In genomic region chr1:153932593-153933131, GRCh38 we compare ENCODE assay signal across 1 cellular context.
TF ChIP-seq lines count a peak whose summit lies in the region.

No MANE protein-coding gene starts in this region.

TF ChIP-seq in HepG2, 621 proteins besides CTCF, POLR2A, EP300 and RAD21:
- TF ChIP-seq ARNT2 (CRISPR knock-in tag; IDR thresholded peaks at IDR 0.05; ENCODE audit: low read depth) (no peak), SSRP1 (CRISPR knock-in tag; IDR thresholded peaks at IDR 0.05) (no peak), FOXC1 (CRISPR knock-in tag; IDR thresholded peaks at IDR 0.05; ENCODE audit: borderline replicate concordance) (no peak), AGO2 (optimal IDR thresholded peaks at IDR 0.05; ENCODE audit: low read depth, low read length) (peak; percentile 63), HIC2 (CRISPR knock-in tag; IDR thresholded peaks at IDR 0.05; ENCODE audit: low read depth) (no peak), ZNF274 (CRISPR knock-in tag; IDR thresholded peaks at IDR 0.05) (no peak), HNRNPL (IDR thresholded peaks at IDR 0.05; ENCODE audit: low read depth, low read length) (0 out of 2 replicates have a peak, but pooled peaks have one; percentile 49)
